In the genomic region with DNA sequence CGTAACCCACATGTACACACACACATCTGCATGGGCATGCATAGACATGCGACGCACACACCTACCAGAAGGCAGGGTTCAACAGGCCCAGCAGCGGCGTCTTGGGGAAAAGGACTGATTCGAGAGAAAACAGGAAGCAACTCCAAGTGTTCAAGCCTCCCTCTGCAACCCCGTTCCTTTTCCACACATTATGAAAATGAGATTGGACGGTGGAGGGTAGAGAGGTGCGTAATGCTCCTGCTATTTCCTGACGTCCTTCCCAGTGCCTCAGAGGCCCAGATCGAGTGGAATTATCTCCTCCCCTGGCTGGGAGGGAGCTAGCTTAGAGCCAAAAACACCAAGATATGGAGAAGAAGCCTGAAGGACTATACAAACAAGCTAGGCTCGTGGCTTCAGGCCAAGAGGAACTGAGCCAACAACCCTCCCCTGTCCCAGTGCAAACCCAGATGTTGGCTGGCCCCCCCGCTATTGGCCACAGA, we compare ENCODE assay signal across 8 cellular contexts.
DNase-seq lines count a peak whose midpoint lies in the region; ATAC-seq and TF ChIP-seq lines count a peak whose summit lies in the region.

No MANE protein-coding gene starts in this region.

- H3K4me3 ChIP-seq in astrocyte of the spinal cord (ENCODE audit: low read depth, low read length) (no peak overlapping the region), skin epidermis (no peak overlapping the region)

- peak; percentile 57 for DNase-seq in HCEC 1CT
- DNase-seq in astrocyte of the spinal cord (ENCODE audit: low read depth, low spot score): peak; percentile 95
- DNase-seq in left cardiac atrium: peak; percentile 92
- DNase-seq in activated naive CD4-positive, alpha-beta T cell treated with anti-CD3 and anti-CD28 coated beads, Interleukin-2, amount 50 U/mL, for 16 hours: no peak
- no peak for DNase-seq in effector CD8-positive, alpha-beta T cell (lab: John Stamatoyannopoulos, UW)
- no peak for DNase-seq in effector CD4-positive, alpha-beta T cell
- no peak for DNase-seq in COR-L47 (lab: John Stamatoyannopoulos, UW)

- ATAC-seq in left cardiac atrium: peak; percentile 89 to 94

- TF ChIP-seq CTCF in astrocyte of the spinal cord (IDR thresholded peaks at IDR 0.05; ENCODE audit: low read depth, low read length): no peak

- peak overlapping the region in 14 of 21 experiments; percentile 7 to 62 (median 48) for H3K27ac ChIP-seq in skin epidermis

- intact Hi-C loops in left cardiac atrium (cut with DNase I): no loop called here

- in situ Hi-C loops in astrocyte of the spinal cord (cut with HindIII; ENCODE audit: low sequenced_read_pairs): no loop called here

Comparison
In these comparisons a context has a peak if more than half of its experiments do, and no peak if none do; other contexts are left out.
1. DNase-seq: peak in HCEC 1CT (single experiment), astrocyte of the spinal cord (single experiment) and left cardiac atrium (single experiment); none in activated naive CD4-positive, alpha-beta T cell treated with anti-CD3 and anti-CD28 coated beads, Interleukin-2, amount 50 U/mL, for 16 hours (single experiment), effector CD8-positive, alpha-beta T cell (single experiment), effector CD4-positive, alpha-beta T cell (single experiment) and COR-L47 (single experiment).